18 cellular contexts compared by ENCODE assay signal in the genomic region with DNA sequence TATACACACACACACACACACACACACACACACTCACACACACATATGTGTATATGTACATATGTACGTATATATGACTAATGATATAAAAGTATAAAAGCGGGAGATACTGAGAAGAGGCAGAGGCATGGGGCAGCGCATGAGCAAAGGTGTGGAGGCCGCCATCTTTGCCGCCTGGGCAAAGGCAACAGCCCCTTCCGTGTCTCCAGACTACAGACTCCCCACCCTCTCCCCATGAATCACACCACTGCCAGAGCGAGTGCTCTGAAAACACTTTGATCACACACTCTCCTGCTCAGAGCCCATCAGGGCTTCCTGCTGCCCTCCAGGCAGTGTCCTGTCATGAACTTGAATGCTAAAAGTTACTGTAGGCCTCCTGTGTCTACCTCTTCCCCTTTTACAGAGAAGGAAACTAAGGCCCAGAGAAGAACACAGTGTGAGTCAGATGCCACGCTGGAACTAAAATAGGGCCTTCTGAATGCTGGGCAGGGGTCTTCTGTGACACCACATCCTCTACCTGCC. TPM values are rescaled to one million over a fixed set of nuclear protein-coding genes. Genes with fewer than 3 reads are reported as not detected.
DNase-seq lines count a peak whose midpoint lies in the region; ATAC-seq and TF ChIP-seq lines count a peak whose summit lies in the region.
"Had no signal": no experiment of that assay in that cellular context is flagged by ENCODE, and none has a peak within 500 bp of the region (broad histone marks: within the 10 kb centered on the region; RNA-seq: fewer than 3 reads in every experiment).

No MANE protein-coding gene starts in this region.

- no peak overlapping the region for H3K4me3 Mint-ChIP-seq in activated naive CD8-positive, alpha-beta T cell
- H3K4me3 Mint-ChIP-seq in activated naive CD8-positive, alpha-beta T cell treated with anti-CD3 and anti-CD28 coated beads, Interleukin-2, amount 50 U/mL, for 24 hours: no peak overlapping the region
- H3K4me3 Mint-ChIP-seq in activated CD8-positive, alpha-beta T cell treated with anti-CD3 and anti-CD28 coated beads for 36 hours: no peak overlapping the region
- H3K4me3 Mint-ChIP-seq: neural crest cell had no signal

- H3K27ac Mint-ChIP-seq in activated naive CD8-positive, alpha-beta T cell: peak overlapping the region; percentile 83
- no peak overlapping the region for H3K27ac Mint-ChIP-seq in activated naive CD8-positive, alpha-beta T cell treated with anti-CD3 and anti-CD28 coated beads, Interleukin-2, amount 50 U/mL, for 24 hours
- peak overlapping the region; percentile 65 for H3K27ac Mint-ChIP-seq in activated CD8-positive, alpha-beta T cell treated with anti-CD3 and anti-CD28 coated beads for 36 hours
- H3K27ac Mint-ChIP-seq: stimulated activated naive CD8-positive, alpha-beta T cell treated with anti-CD3 and anti-CD28 coated beads, Interleukin-15, amount 100 ng/mL, for 72 hours had no signal

- peaks cover 43% of the 10 kb centered on the region for H3K4me1 Mint-ChIP-seq in activated naive CD8-positive, alpha-beta T cell (ENCODE audit: low read depth)
- peaks cover 42% of the 10 kb centered on the region for H3K4me1 Mint-ChIP-seq in activated naive CD8-positive, alpha-beta T cell treated with anti-CD3 and anti-CD28 coated beads, Interleukin-2, amount 50 U/mL, for 24 hours
- H3K4me1 Mint-ChIP-seq in activated CD8-positive, alpha-beta T cell treated with anti-CD3 and anti-CD28 coated beads for 36 hours (ENCODE audit: low read depth): peaks cover 47% of the 10 kb centered on the region

- intact Hi-C loops in activated CD8-positive, alpha-beta T cell treated with anti-CD3 and anti-CD28 coated beads for 36 hours (cut with micrococcal nuclease): no loop called here
- intact Hi-C loops in upper lobe of right lung (cut with DNase I): no loop called here

- H3K27ac ChIP-seq in upper lobe of right lung: no peak overlapping the region
- H3K27ac ChIP-seq: psoas muscle, skin epidermis, tibial nerve had no signal

- H3K36me3 Mint-ChIP-seq in activated naive CD8-positive, alpha-beta T cell: no peaks in the 10 kb centered on the region
- H3K36me3 Mint-ChIP-seq in activated naive CD8-positive, alpha-beta T cell treated with anti-CD3 and anti-CD28 coated beads, Interleukin-2, amount 50 U/mL, for 24 hours (ENCODE audit: low read depth): no peaks in the 10 kb centered on the region
- no peaks in the 10 kb centered on the region for H3K36me3 Mint-ChIP-seq in activated CD8-positive, alpha-beta T cell treated with anti-CD3 and anti-CD28 coated beads for 36 hours (ENCODE audit: low read depth)

- no peak for DNase-seq in activated naive CD8-positive, alpha-beta T cell treated with anti-CD3 and anti-CD28 coated beads, Interleukin-2, amount 50 U/mL, for 24 hours
- DNase-seq in activated CD8-positive, alpha-beta T cell treated with anti-CD3 and anti-CD28 coated beads for 36 hours: no peak
- DNase-seq in left kidney (ENCODE audit: low read depth, low spot score) (peak; percentile 29), upper lobe of right lung (peak; percentile 33), H4 (ENCODE audit: low spot score) (no peak), middle frontal gyrus (ENCODE audit: extremely low spot score, low spot score) (no peak)
- DNase-seq: cerebellar nuclear complex; DMS79 treated with DMSO at 0.1 percent for 48 hours; left cardiac atrium; NCI-H2107; NCI-H524; stimulated activated naive CD8-positive, alpha-beta T cell treated with anti-CD3 and anti-CD28 coated beads, Interleukin-15, amount 100 ng/mL, for 72 hours had no signal

- H3K9me3 ChIP-seq in upper lobe of right lung: no peaks in the 10 kb centered on the region
- H3K9me3 ChIP-seq: psoas muscle, tibial nerve had no signal

- TF ChIP-seq CTCF in activated CD8-positive, alpha-beta T cell treated with anti-CD3 and anti-CD28 coated beads for 36 hours (IDR thresholded peaks at IDR 0.05): no peak
- TF ChIP-seq CTCF in upper lobe of right lung (IDR thresholded peaks at IDR 0.05): no peak

- no peak for ATAC-seq in activated naive CD8-positive, alpha-beta T cell treated with anti-CD3 and anti-CD28 coated beads, Interleukin-2, amount 50 U/mL, for 24 hours
- ATAC-seq in activated CD8-positive, alpha-beta T cell treated with anti-CD3 and anti-CD28 coated beads for 36 hours: peak; percentile 10
- ATAC-seq in upper lobe of right lung: no peak
- no peak for ATAC-seq in GM21360 (IDR thresholded peaks at IDR 0.05; ENCODE audit: unreplicated experiment)
- ATAC-seq: left cardiac atrium, psoas muscle had no signal

- H3K36me3 ChIP-seq in upper lobe of right lung: no peaks in the 10 kb centered on the region
- H3K36me3 ChIP-seq: tibial nerve had no signal

- CTCF ChIA-PET in activated CD8-positive, alpha-beta T cell treated with anti-CD3 and anti-CD28 coated beads for 36 hours (lab: Charles Lee): interaction anchor here (1.3 kb wide), 1 partner anchor 29 kb away, joined by 3 read pairs; no protein-coding TSS in a partner anchor

- H3K4me1 ChIP-seq in upper lobe of right lung: peaks cover 16% of the 10 kb centered on the region
- H3K4me1 ChIP-seq: psoas muscle had no signal

- H3K27me3 ChIP-seq in upper lobe of right lung: no peaks in the 10 kb centered on the region

- H3K4me3 ChIP-seq in upper lobe of right lung: no peak overlapping the region
- H3K4me3 ChIP-seq: psoas muscle, skin epidermis, tibial nerve had no signal

- no peaks in the 10 kb centered on the region for H3K27me3 Mint-ChIP-seq in activated naive CD8-positive, alpha-beta T cell
- no peaks in the 10 kb centered on the region for H3K27me3 Mint-ChIP-seq in activated naive CD8-positive, alpha-beta T cell treated with anti-CD3 and anti-CD28 coated beads, Interleukin-2, amount 50 U/mL, for 24 hours
- no peaks in the 10 kb centered on the region for H3K27me3 Mint-ChIP-seq in activated CD8-positive, alpha-beta T cell treated with anti-CD3 and anti-CD28 coated beads for 36 hours
- H3K27me3 Mint-ChIP-seq: stimulated activated naive CD8-positive, alpha-beta T cell treated with anti-CD3 and anti-CD28 coated beads, Interleukin-15, amount 100 ng/mL, for 72 hours had no signal

- H3K9me3 Mint-ChIP-seq in activated naive CD8-positive, alpha-beta T cell (ENCODE audit: low read depth): no peaks in the 10 kb centered on the region
- no peaks in the 10 kb centered on the region for H3K9me3 Mint-ChIP-seq in activated naive CD8-positive, alpha-beta T cell treated with anti-CD3 and anti-CD28 coated beads, Interleukin-2, amount 50 U/mL, for 24 hours
- H3K9me3 Mint-ChIP-seq in activated CD8-positive, alpha-beta T cell treated with anti-CD3 and anti-CD28 coated beads for 36 hours: no peaks in the 10 kb centered on the region
- H3K9me3 Mint-ChIP-seq: neural crest cell; stimulated activated naive CD8-positive, alpha-beta T cell treated with anti-CD3 and anti-CD28 coated beads, Interleukin-15, amount 100 ng/mL, for 72 hours had no signal

- POLR2A ChIA-PET in activated CD8-positive, alpha-beta T cell treated with anti-CD3 and anti-CD28 coated beads for 36 hours (lab: Charles Lee): interaction anchor here (0.9 kb wide), 1 partner anchor 9 kb away, joined by 4 read pairs; no protein-coding TSS in a partner anchor

RNA-seq across cellular contexts. Expression of gene SSBP3, which starts 54.7 kb away (rescaled TPM):
- total RNA-seq in activated CD8-positive, alpha-beta T cell treated with anti-CD3 and anti-CD28 coated beads for 36 hours: 10 to 100 TPM; 62.6 to 67.8 TPM
- 40.4 TPM for total RNA-seq in upper lobe of right lung
- 13.6 and 13.7 TPM in 2 replicates for total RNA-seq in H4 (2014; rRNA removed; shearing (Covaris generic))

Comparison
In these comparisons a context has a peak if more than half of its experiments do, and no peak if none do; other contexts are left out.
1. DNase-seq: peak in left kidney (single experiment) and upper lobe of right lung (single experiment); none in activated naive CD8-positive, alpha-beta T cell treated with anti-CD3 and anti-CD28 coated beads, Interleukin-2, amount 50 U/mL, for 24 hours (single experiment), activated CD8-positive, alpha-beta T cell treated with anti-CD3 and anti-CD28 coated beads for 36 hours (single experiment), H4 (single experiment) and middle frontal gyrus (single experiment).